1 cellular context compared by ENCODE assay signal in the genomic region with DNA sequence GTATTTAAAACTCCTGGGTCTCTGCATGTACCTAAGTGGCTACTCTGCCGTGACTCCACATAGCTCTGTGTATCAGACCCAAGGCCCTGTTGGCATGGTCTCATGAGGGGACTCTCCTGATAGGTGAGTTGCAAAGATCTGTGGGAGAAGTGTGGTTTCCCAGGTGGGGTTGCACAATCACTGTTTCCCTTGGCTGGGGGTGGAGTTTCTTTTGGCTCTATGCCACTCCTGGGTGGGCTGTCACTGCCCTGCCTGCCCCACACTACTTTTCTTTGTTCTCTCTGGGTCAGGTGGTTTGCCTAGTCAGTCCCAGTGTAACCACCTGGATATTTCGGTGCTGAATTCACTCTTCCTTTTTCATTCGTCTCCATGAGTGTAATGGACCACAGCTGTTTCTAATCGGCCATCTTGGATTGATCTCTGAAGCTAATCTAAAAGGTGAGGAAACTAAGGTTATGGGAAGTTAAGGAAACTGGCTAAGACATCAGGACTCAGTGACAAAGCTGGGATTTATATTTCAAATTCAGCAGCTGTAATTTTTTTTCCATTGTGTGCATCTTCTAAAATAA.
TF ChIP-seq lines count a peak whose summit lies in the region.

No MANE protein-coding gene starts in this region.

TF ChIP-seq in SK-N-SH, 30 proteins besides CTCF, POLR2A, EP300 and RAD21 (continued from another document):
- TF ChIP-seq EZH2phosphoT487 (IDR thresholded peaks at IDR 0.05; ENCODE audit: borderline replicate concordance, low read depth) (no peak), YY1 (IDR thresholded peaks at IDR 0.05; ENCODE audit: low read depth) (no peak), CHD2 (IDR thresholded peaks at IDR 0.05; ENCODE audit: low read length, partially characterized antibody) (no peak), RXRA (IDR thresholded peaks at IDR 0.05; ENCODE audit: borderline replicate concordance, low read depth) (no peak), ELF1 (IDR thresholded peaks at IDR 0.05) (no peak), MXI1 (IDR thresholded peaks at IDR 0.05; ENCODE audit: low read depth, low read length) (no peak), RCOR1 (IDR thresholded peaks at IDR 0.05; ENCODE audit: low read length) (no peak)
- TF ChIP-seq, protein P1, sequence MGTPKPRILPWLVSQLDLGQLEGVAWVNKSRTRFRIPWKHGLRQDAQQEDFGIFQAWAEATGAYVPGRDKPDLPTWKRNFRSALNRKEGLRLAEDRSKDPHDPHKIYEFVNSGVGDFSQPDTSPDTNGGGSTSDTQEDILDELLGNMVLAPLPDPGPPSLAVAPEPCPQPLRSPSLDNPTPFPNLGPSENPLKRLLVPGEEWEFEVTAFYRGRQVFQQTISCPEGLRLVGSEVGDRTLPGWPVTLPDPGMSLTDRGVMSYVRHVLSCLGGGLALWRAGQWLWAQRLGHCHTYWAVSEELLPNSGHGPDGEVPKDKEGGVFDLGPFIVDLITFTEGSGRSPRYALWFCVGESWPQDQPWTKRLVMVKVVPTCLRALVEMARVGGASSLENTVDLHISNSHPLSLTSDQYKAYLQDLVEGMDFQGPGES (IDR thresholded peaks at IDR 0.05; ENCODE audit: low read depth, low read length): no peak
- TF ChIP-seq, protein P2, sequence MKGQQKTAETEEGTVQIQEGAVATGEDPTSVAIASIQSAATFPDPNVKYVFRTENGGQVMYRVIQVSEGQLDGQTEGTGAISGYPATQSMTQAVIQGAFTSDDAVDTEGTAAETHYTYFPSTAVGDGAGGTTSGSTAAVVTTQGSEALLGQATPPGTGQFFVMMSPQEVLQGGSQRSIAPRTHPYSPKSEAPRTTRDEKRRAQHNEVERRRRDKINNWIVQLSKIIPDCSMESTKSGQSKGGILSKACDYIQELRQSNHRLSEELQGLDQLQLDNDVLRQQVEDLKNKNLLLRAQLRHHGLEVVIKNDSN (IDR thresholded peaks at IDR 0.05; ENCODE audit: borderline replicate concordance, low read depth): no peak
- TF ChIP-seq, protein P3, sequence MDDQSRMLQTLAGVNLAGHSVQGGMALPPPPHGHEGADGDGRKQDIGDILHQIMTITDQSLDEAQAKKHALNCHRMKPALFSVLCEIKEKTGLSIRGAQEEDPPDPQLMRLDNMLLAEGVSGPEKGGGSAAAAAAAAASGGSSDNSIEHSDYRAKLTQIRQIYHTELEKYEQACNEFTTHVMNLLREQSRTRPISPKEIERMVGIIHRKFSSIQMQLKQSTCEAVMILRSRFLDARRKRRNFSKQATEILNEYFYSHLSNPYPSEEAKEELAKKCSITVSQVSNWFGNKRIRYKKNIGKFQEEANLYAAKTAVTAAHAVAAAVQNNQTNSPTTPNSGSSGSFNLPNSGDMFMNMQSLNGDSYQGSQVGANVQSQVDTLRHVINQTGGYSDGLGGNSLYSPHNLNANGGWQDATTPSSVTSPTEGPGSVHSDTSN (IDR thresholded peaks at IDR 0.05): no peak
